ENCODE assay signal across 18 cellular contexts in the genomic region with DNA sequence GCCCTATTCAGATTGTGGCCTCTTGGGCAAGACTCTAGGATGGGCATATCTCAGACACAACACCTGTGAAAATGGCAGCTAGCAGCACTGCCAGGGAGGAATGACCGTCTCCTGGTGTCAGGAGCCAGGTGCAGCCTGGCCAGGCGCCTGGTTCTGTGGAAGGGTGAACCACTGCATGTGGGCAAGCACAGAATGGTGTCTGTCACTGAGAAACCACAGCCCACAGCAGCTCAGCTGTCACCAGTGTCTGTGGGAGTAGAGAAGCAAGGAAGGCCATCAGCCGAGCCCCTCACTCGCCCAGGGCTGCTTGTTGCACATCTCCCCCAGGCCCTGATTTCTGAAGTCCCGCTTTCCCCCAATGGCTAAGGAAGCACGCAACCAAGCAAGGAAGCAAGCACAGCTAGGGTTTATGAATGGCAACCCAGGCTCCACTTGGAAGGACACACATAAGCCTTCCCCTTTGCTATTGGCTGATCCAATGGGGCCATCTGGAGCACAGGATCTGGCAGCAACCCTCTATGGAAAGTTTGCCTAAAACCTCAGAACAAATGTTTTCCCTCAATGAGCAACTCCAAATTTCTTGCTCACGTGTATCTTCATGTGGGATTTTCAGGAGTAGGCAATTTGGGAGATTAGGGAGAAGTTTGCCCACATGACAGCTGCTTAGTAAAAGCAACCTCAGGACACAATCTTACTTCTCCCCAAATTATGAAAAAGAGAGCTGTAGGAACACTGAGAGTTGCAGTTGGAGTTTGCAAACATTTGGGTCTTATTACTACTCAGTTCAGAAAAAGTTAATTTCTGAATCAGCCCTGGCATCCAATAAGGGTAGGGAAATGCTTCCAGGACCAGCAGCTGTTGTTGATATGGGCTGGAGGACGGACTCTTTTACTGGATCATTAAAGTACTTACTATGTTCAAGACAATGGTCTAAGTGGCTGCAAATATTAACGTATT. TPM values are rescaled to one million over a fixed set of nuclear protein-coding genes. Genes with fewer than 3 reads are reported as not detected.
DNase-seq lines count a peak whose midpoint lies in the region; ATAC-seq and TF ChIP-seq lines count a peak whose summit lies in the region.
"Had no signal": no experiment of that assay in that cellular context is flagged by ENCODE, and none has a peak within 500 bp of the region (broad histone marks: within the 10 kb centered on the region; RNA-seq: fewer than 3 reads in every experiment).

No MANE protein-coding gene starts in this region.

- in situ Hi-C loops in G401 (cut with HindIII; ENCODE audit: low sequenced_read_pairs): no loop called here

- H4K5ac ChIP-seq in H9 (ENCODE audit: insufficient read length, low read depth, low read length): no peak overlapping the region

- peak overlapping the region in 3 of 5 experiments; percentile 54 to 65 (median 65) for H3K27ac Mint-ChIP-seq in brain
- H3K27ac Mint-ChIP-seq in H9: no peak overlapping the region
- H3K27ac Mint-ChIP-seq: activated naive CD8-positive, alpha-beta T cell treated with anti-CD3 and anti-CD28 coated beads, Interleukin-2, amount 50 U/mL, for 24 hours; nephron; stimulated activated naive CD8-positive, alpha-beta T cell treated with anti-CD3 and anti-CD28 coated beads, Interleukin-15, Interleukin-2, amounts not matched to agents 100 ng/mL and 50 ng/mL, for 24 hours; T-helper 2 cell treated with Interferon-gamma antibody and Interleukin-4, amounts not matched to agents 5 μg/mL and 100 μg/mL, for 36 hours had no signal

- TF ChIP-seq CTCF in brain (conservative IDR thresholded peaks at IDR 0.05) (peak in 1 of 2 experiments; percentile 10), heart right ventricle (IDR thresholded peaks at IDR 0.05) (no peak), psoas muscle (IDR thresholded peaks at IDR 0.05) (no peak), H9 (conservative IDR thresholded peaks at IDR 0.05) (no peak), adrenal gland (IDR thresholded peaks at IDR 0.05) (no peak)

- no peak overlapping the region for H4K8ac ChIP-seq in H9 (replicated peaks; ENCODE audit: insufficient read length, low read depth, low read length)

- no peak overlapping the region for H3K56ac ChIP-seq in H9 (ENCODE audit: insufficient read length, low read depth, low read length)

- H3K27me3 Mint-ChIP-seq in brain (no peaks in the 10 kb centered on the region), H9 (ENCODE audit: low read depth) (no peaks in the 10 kb centered on the region)
- H3K27me3 Mint-ChIP-seq: activated naive CD8-positive, alpha-beta T cell treated with anti-CD3 and anti-CD28 coated beads, Interleukin-2, amount 50 U/mL, for 24 hours; stimulated activated naive CD8-positive, alpha-beta T cell treated with anti-CD3 and anti-CD28 coated beads, Interleukin-15, Interleukin-2, amounts not matched to agents 100 ng/mL and 50 ng/mL, for 24 hours had no signal

- H2BK120ac ChIP-seq in H9 (ENCODE audit: low read depth, low read length, poor library complexity, severe bottlenecking): no peak overlapping the region

- H3K79me2 ChIP-seq in H9 (ENCODE audit: insufficient read depth, low read length): no peaks in the 10 kb centered on the region

- H3K36me3 ChIP-seq in heart right ventricle (peaks cover 0 to 19% (median 3%) of the 10 kb centered on the region in 9 donors), psoas muscle (ENCODE audit: insufficient read depth in 1 of 2, low read depth in 1 of 2) (no peaks in the 10 kb centered on the region), adrenal gland (replicated peaks in 1 of 2) (no peaks in the 10 kb centered on the region)

- no peak overlapping the region for H2BK12ac ChIP-seq in H9 (ENCODE audit: insufficient read length, low read depth, low read length)

- H3K27me3 ChIP-seq in heart right ventricle (no peaks in the 10 kb centered on the region), psoas muscle (ENCODE audit: insufficient read depth in 3 of 3, low read length in 2 of 3) (peaks cover 0 to 2% (median 0%) of the 10 kb centered on the region in 3 donors), H9 (ENCODE audit: insufficient read depth, low read length) (no peaks in the 10 kb centered on the region), adrenal gland (no peaks in the 10 kb centered on the region)

- H3K4me3 Mint-ChIP-seq in brain: no peak overlapping the region
- no peak overlapping the region for H3K4me3 Mint-ChIP-seq in H9
- H3K4me3 Mint-ChIP-seq: activated naive CD8-positive, alpha-beta T cell treated with anti-CD3 and anti-CD28 coated beads, Interleukin-2, amount 50 U/mL, for 24 hours; central memory CD8-positive, alpha-beta T cell; nephron; stimulated activated naive CD8-positive, alpha-beta T cell treated with anti-CD3 and anti-CD28 coated beads, Interleukin-15, Interleukin-2, amounts not matched to agents 100 ng/mL and 50 ng/mL, for 24 hours; T-helper 2 cell treated with Interferon-gamma antibody and Interleukin-4, amounts not matched to agents 5 μg/mL and 100 μg/mL, for 36 hours had no signal

- 80 to 84% methylated on average over 9 of the region's 9 CpGs for WGBS in heart right ventricle, 2 donors
- WGBS in psoas muscle, 3 donors: 45 to 64% (median 45%) methylated on average over 9 of the region's 9 CpGs
- no CpG with 5 or more reads among the region's 9 CpGs for WGBS in H9 (ENCODE audit: extremely low coverage, insufficient read length, low lambda C conversion rate)
- WGBS in adrenal gland, 4 donors: 68 to 86% (median 82%) methylated on average over 9 of the region's 9 CpGs

- H3K23me2 ChIP-seq in H9 (ENCODE audit: insufficient read length, low read depth, low read length, poor library complexity, severe bottlenecking): no peaks in the 10 kb centered on the region

- H3K36me3 Mint-ChIP-seq in brain: peaks cover 10% of the 10 kb centered on the region
- H3K36me3 Mint-ChIP-seq in H9 (ENCODE audit: insufficient read depth in 1 of 3, low read depth in 3 of 3): no peaks in the 10 kb centered on the region

- H3K4me3 ChIP-seq in heart right ventricle (no peak overlapping the region), psoas muscle (no peak overlapping the region), adrenal gland (no peak overlapping the region)

- H3T11ph ChIP-seq in H9 (ENCODE audit: low read length): no peak overlapping the region

- peak; percentile 78 for DNase-seq in G401 (ENCODE audit: low spot score)
- peak in 1 of 2 donors; percentile 62 for DNase-seq in heart right ventricle
- DNase-seq in psoas muscle: peak in 1 of 2 donors; percentile 58
- DNase-seq in H9: no peak
- no peak for DNase-seq in NCI-H2196 treated with DMSO at 0.1 percent for 48 hours (lab: John Stamatoyannopoulos, UW; ENCODE audit: unreplicated experiment)
- DNase-seq in adrenal gland: no peak
- no peak for DNase-seq in DMS53 (lab: John Stamatoyannopoulos, UW)
- DNase-seq: activated CD4-positive, CD25-positive, alpha-beta regulatory T cell; activated naive CD8-positive, alpha-beta T cell treated with anti-CD3 and anti-CD28 coated beads, Interleukin-2, amount 50 U/mL, for 24 hours; NCI-H1417 treated with DMSO at 0.1 percent for 48 hours; SIG-M5; stimulated activated CD4-positive, alpha-beta T cell treated with anti-CD3 and anti-CD28 coated beads, Interleukin-15, amount 100 ng/mL, for 24 hours had no signal

- no peaks in the 10 kb centered on the region for H4K20me1 ChIP-seq in H9 (ENCODE audit: control insufficient read depth, insufficient read depth, insufficient read length)

- no peak overlapping the region for H2BK20ac ChIP-seq in H9 (ENCODE audit: low read depth, low read length, poor library complexity, severe bottlenecking)

- no peaks in the 10 kb centered on the region for H3K79me1 ChIP-seq in H9 (ENCODE audit: insufficient read depth, low read depth, low read length, poor library complexity, severe bottlenecking)

- no peak overlapping the region for H4K91ac ChIP-seq in H9 (ENCODE audit: insufficient read length, low read depth, low read length)

- no peak overlapping the region for H3K14ac ChIP-seq in H9 (ENCODE audit: insufficient read depth, low read length)

- H3K18ac ChIP-seq in H9 (ENCODE audit: insufficient read length, low read depth, low read length): no peak overlapping the region

- no peak overlapping the region for H2AFZ ChIP-seq in H9 (ENCODE audit: low read length)

- H3K4ac ChIP-seq in H9 (ENCODE audit: low read depth, low read length): no peak overlapping the region

- no peak overlapping the region for H3K23ac ChIP-seq in H9 (ENCODE audit: insufficient read length, low read depth, low read length)

- no peaks in the 10 kb centered on the region for H3K9me3 Mint-ChIP-seq in brain
- H3K9me3 Mint-ChIP-seq in H9: no peaks in the 10 kb centered on the region
- H3K9me3 Mint-ChIP-seq: activated naive CD8-positive, alpha-beta T cell treated with anti-CD3 and anti-CD28 coated beads, Interleukin-2, amount 50 U/mL, for 24 hours; central memory CD8-positive, alpha-beta T cell; nephron; stimulated activated naive CD8-positive, alpha-beta T cell treated with anti-CD3 and anti-CD28 coated beads, Interleukin-15, Interleukin-2, amounts not matched to agents 100 ng/mL and 50 ng/mL, for 24 hours; T-helper 2 cell treated with Interferon-gamma antibody and Interleukin-4, amounts not matched to agents 5 μg/mL and 100 μg/mL, for 36 hours had no signal

- TF ChIP-seq POLR2A in adrenal gland (IDR thresholded peaks at IDR 0.05): no peak

- H3K27ac ChIP-seq in heart right ventricle (peak overlapping the region in 7 of 10 donors; percentile 27 to 59 (median 49)), psoas muscle (no peak overlapping the region), H9 (ENCODE audit: insufficient read length, low read depth, low read length) (no peak overlapping the region), adrenal gland (no peak overlapping the region)

- H3K4me1 Mint-ChIP-seq in brain: peaks cover 11% of the 10 kb centered on the region
- 0 out of 4 replicates have a peak, but pooled peaks cover 0 to 3% of the 10 kb centered on the region in 2 experiments for H3K4me1 Mint-ChIP-seq in H9
- H3K4me1 Mint-ChIP-seq: activated naive CD8-positive, alpha-beta T cell treated with anti-CD3 and anti-CD28 coated beads, Interleukin-2, amount 50 U/mL, for 24 hours; central memory CD8-positive, alpha-beta T cell had no signal

- ATAC-seq in heart right ventricle (peak; percentile 69 to 91 (median 85)), psoas muscle (peak; percentile 39 to 70 (median 54))
- ATAC-seq: activated naive CD8-positive, alpha-beta T cell treated with anti-CD3 and anti-CD28 coated beads, Interleukin-2, amount 50 U/mL, for 24 hours had no signal

- no peak overlapping the region for H2BK5ac ChIP-seq in H9 (ENCODE audit: insufficient read length, low read length)

- H3K9ac ChIP-seq in H9 (ENCODE audit: extremely low read depth, insufficient read length, low read length): no peak overlapping the region

- H2AK5ac ChIP-seq in H9 (ENCODE audit: insufficient read length, low read length): no peak overlapping the region

- H3K9me3 ChIP-seq in heart right ventricle: no peaks in the 10 kb centered on the region
- H3K9me3 ChIP-seq in psoas muscle: no peaks in the 10 kb centered on the region
- H3K9me3 ChIP-seq in H9 (ENCODE audit: control insufficient read depth, low read depth, low read length): no peaks in the 10 kb centered on the region
- no peaks in the 10 kb centered on the region for H3K9me3 ChIP-seq in adrenal gland (replicated peaks in 1 of 3)

- H2BK15ac ChIP-seq in H9 (ENCODE audit: low read depth, low read length): no peak overlapping the region

- H3K4me1 ChIP-seq in heart right ventricle (peaks cover 3 to 34% (median 8%) of the 10 kb centered on the region in 9 donors), psoas muscle (no peaks in the 10 kb centered on the region), H9 (ENCODE audit: insufficient read depth, low read length) (no peaks in the 10 kb centered on the region), adrenal gland (replicated peaks in 1 of 2) (no peaks in the 10 kb centered on the region)

- no peak overlapping the region for H3K4me2 ChIP-seq in H9 (ENCODE audit: insufficient read depth, insufficient read length, low read length)

- intact Hi-C loops in heart right ventricle (cut with DNase I): loop anchor here in 2 of 10 donors (2.0 kb wide), 2 partner anchors 69 to 99 kb away; partner anchors contain the start of gene RHOJ (in 1 of the 2)
- intact Hi-C loops in psoas muscle (cut with DNase I): loop anchor here in 1 of 2 donors (10.0 kb wide), 1 partner anchor 1109 kb away; no protein-coding TSS in a partner anchor
- intact Hi-C loops in adrenal gland (cut with DNase I): loop anchor here in 1 of 2 donors (10.0 kb wide), 1 partner anchor 99 kb away; no protein-coding TSS in a partner anchor

RNA-seq across cellular contexts. Expression of gene GPHB5, which starts 44.7 kb away (rescaled TPM):
- not detected in 2 replicates for total RNA-seq in G401 (2014; rRNA removed; shearing (Covaris generic))
- polyA plus RNA-seq in brain (ENCODE audit: insufficient read depth, low read depth, low replicate concordance) (not detected), heart right ventricle (not detected), psoas muscle (not detected), adrenal gland (not detected)
- total RNA-seq in heart right ventricle (not detected), psoas muscle (not detected), H9 (2021) (not detected in 2 replicates), adrenal gland (not detected)
- total RNA-seq: pulmonary artery endothelial cell had no signal

Comparison
In these comparisons a context has a peak if more than half of its experiments do, and no peak if none do; other contexts are left out.
1. H3K27ac Mint-ChIP-seq: peak in brain (3 of 5); none in H9 (0 of 3).
2. H3K27ac ChIP-seq: peak in heart right ventricle (7 of 10); none in psoas muscle (single experiment), H9 (single experiment) and adrenal gland (0 of 5).